Comparison of ENCODE assay signal across 8 cellular contexts in genomic region chr4:140252742-140253555, GRCh38.
DNase-seq lines count a peak whose midpoint lies in the region; ATAC-seq and TF ChIP-seq lines count a peak whose summit lies in the region.

No MANE protein-coding gene starts in this region.

- H3K36me3 ChIP-seq in Panc1 (ENCODE audit: control insufficient read depth, insufficient read depth, low read length): no peaks in the 10 kb centered on the region

- ATAC-seq in GM19372 (IDR thresholded peaks at IDR 0.05; ENCODE audit: low read depth, unreplicated experiment) (peak; percentile 71), Panc1 (peak; percentile 87)
- ATAC-seq in naive thymus-derived CD8-positive, alpha-beta T cell: peak; percentile 84 to 85
- peak; percentile 67 for ATAC-seq in stimulated activated naive CD8-positive, alpha-beta T cell treated with anti-CD3 and anti-CD28 coated beads, Interleukin-15, amount 100 ng/mL, for 72 hours

- no peaks in the 10 kb centered on the region for H3K9me3 ChIP-seq in Panc1 (ENCODE audit: control insufficient read depth, insufficient read depth, low read depth, low read length)

- H3K4me1 Mint-ChIP-seq in naive thymus-derived CD8-positive, alpha-beta T cell: peaks cover 8 to 13% (median 10%) of the 10 kb centered on the region in 4 donors
- peaks cover 50% of the 10 kb centered on the region for H3K4me1 Mint-ChIP-seq in stimulated activated naive CD8-positive, alpha-beta T cell treated with anti-CD3 and anti-CD28 coated beads, Interleukin-15, amount 100 ng/mL, for 72 hours

- no peaks in the 10 kb centered on the region for H3K27me3 ChIP-seq in Panc1 (ENCODE audit: control insufficient read depth, insufficient read depth, low read length)

- POLR2A ChIA-PET in Panc1 (lab: Charles Lee): interaction anchor here (0.6 kb wide), 1 partner anchor 520 kb away, joined by 15 read pairs; no protein-coding TSS in a partner anchor
- POLR2A ChIA-PET in naive thymus-derived CD8-positive, alpha-beta T cell (lab: Charles Lee): interaction anchor here (0.7 to 6.2 kb wide), 6 partner anchors 10 to 240 kb away, joined by 3 to 31 read pairs (median 3); partner anchors contain the start of gene MAML3

- peak overlapping the region; percentile 71 for H3K27ac ChIP-seq in Panc1 (ENCODE audit: low read length)

- CTCF ChIA-PET in Panc1 (lab: Charles Lee): interaction anchor here (0.7 to 0.8 kb wide), 2 partner anchors 201 to 216 kb away, joined by 3 to 8 read pairs; no protein-coding TSS in a partner anchor

- peak overlapping the region in 4 of 10 donors; percentile 10 to 73 (median 54) for H3K27ac Mint-ChIP-seq in naive thymus-derived CD8-positive, alpha-beta T cell
- H3K27ac Mint-ChIP-seq in stimulated activated naive CD8-positive, alpha-beta T cell treated with anti-CD3 and anti-CD28 coated beads, Interleukin-15, amount 100 ng/mL, for 72 hours: peak overlapping the region in 1 of 2 donors; percentile 92

- no peaks in the 10 kb centered on the region for H3K36me3 Mint-ChIP-seq in naive thymus-derived CD8-positive, alpha-beta T cell

- in situ Hi-C loops in Panc1 (cut with HindIII; ENCODE audit: low pct_unique_long_range_greater_than_20kb, low sequenced_read_pairs): no loop called here

- H3K4me3 ChIP-seq in Panc1 (ENCODE audit: low read depth in 2 of 2, low read length in 2 of 2): peak overlapping the region; percentile 46 to 55

- H3K27me3 Mint-ChIP-seq in naive thymus-derived CD8-positive, alpha-beta T cell: peaks cover 1 to 10% (median 5%) of the 10 kb centered on the region in 5 donors
- H3K27me3 Mint-ChIP-seq in stimulated activated naive CD8-positive, alpha-beta T cell treated with anti-CD3 and anti-CD28 coated beads, Interleukin-15, amount 100 ng/mL, for 72 hours: peaks cover 14% of the 10 kb centered on the region

- intact Hi-C loops in Panc1 (cut with micrococcal nuclease; ENCODE audit: unreplicated experiment): loop anchor here (1.0 to 10.0 kb wide), 3 partner anchors 99 to 240 kb away; partner anchors contain the start of gene MAML3

- DNase-seq in AG20443 (ENCODE audit: low spot score) (peak; percentile 88), HuH-7.5 (ENCODE audit: low spot score) (peak; percentile 57), Panc1 (ENCODE audit: low read depth, low spot score) (no peak), fibroblast of peridontal ligament (ENCODE audit: extremely low read depth) (peak; percentile 65)
- peak; percentile 49 for DNase-seq in activated T-helper 9 cell treated with anti-CD3 and anti-CD28 coated beads, Interleukin-2, amount 50 U/mL, for 16 hours (ENCODE audit: low read depth)
- peak; percentile 37 to 77 (median 63) for DNase-seq in naive thymus-derived CD8-positive, alpha-beta T cell
- DNase-seq in stimulated activated naive CD8-positive, alpha-beta T cell treated with anti-CD3 and anti-CD28 coated beads, Interleukin-15, amount 100 ng/mL, for 72 hours: peak; percentile 62

- H3K4me3 Mint-ChIP-seq in naive thymus-derived CD8-positive, alpha-beta T cell: peak overlapping the region; percentile 49 to 88 (median 80)
- peak overlapping the region; percentile 56 to 81 for H3K4me3 Mint-ChIP-seq in stimulated activated naive CD8-positive, alpha-beta T cell treated with anti-CD3 and anti-CD28 coated beads, Interleukin-15, amount 100 ng/mL, for 72 hours

- H3K4me1 ChIP-seq in Panc1 (ENCODE audit: control insufficient read depth, insufficient read depth, low read length): peaks cover 16% of the 10 kb centered on the region

- BruUV-seq in Panc1 (replicated peaks; lab: Mats Ljungman, UMichigan): no TSS peak

- peak; percentile 96 for TF ChIP-seq CTCF in Panc1 (IDR thresholded peaks at IDR 0.05)

- no peaks in the 10 kb centered on the region for H3K9me3 Mint-ChIP-seq in naive thymus-derived CD8-positive, alpha-beta T cell
- H3K9me3 Mint-ChIP-seq in stimulated activated naive CD8-positive, alpha-beta T cell treated with anti-CD3 and anti-CD28 coated beads, Interleukin-15, amount 100 ng/mL, for 72 hours: no peaks in the 10 kb centered on the region
